In genomic region chr1:149886396-149887195, GRCh38 we compare ENCODE assay signal across 8 cellular contexts. TPM values are rescaled to one million over a fixed set of nuclear protein-coding genes. Genes with fewer than 3 reads are reported as not detected.
DNase-seq lines count a peak whose midpoint lies in the region; ATAC-seq and TF ChIP-seq lines count a peak whose summit lies in the region.

No MANE protein-coding gene starts in this region.

- H3K4me1 Mint-ChIP-seq in natural killer cell: no peaks in the 10 kb centered on the region

- ATAC-seq in natural killer cell: peak; percentile 61 to 82 (median 69)

- H3K36me3 Mint-ChIP-seq in natural killer cell: no peaks in the 10 kb centered on the region

- intact Hi-C loops in natural killer cell (cut with micrococcal nuclease): no loop called here

- no peak overlapping the region for H3K27ac Mint-ChIP-seq in natural killer cell

- TF ChIP-seq CTCF in fibroblast of pulmonary artery (IDR thresholded peaks at IDR 0.05; ENCODE audit: low read length, missing control alignments): no peak
- no peak for TF ChIP-seq CTCF in natural killer cell (IDR thresholded peaks at IDR 0.05)

- no peaks in the 10 kb centered on the region for H3K9me3 Mint-ChIP-seq in natural killer cell

- H3K27me3 Mint-ChIP-seq in natural killer cell (ENCODE audit: low read depth in 2 of 2): no peaks in the 10 kb centered on the region

- peak; percentile 100 for DNase-seq in EH (ENCODE audit: low read depth)
- peak; percentile 87 for DNase-seq in GOT3 (lab: John Stamatoyannopoulos, UW)
- DNase-seq in LHCN-M2 (ENCODE audit: low read depth): peak; percentile 99
- peak; percentile 100 for DNase-seq in RKO (ENCODE audit: low spot score)
- DNase-seq in activated T-helper 1 cell treated with anti-CD3 and anti-CD28 coated beads, Interleukin-2, amount 50 U/mL, for 16 hours (ENCODE audit: low read depth in 1 of 2, low spot score in 1 of 2): peak; percentile 56 to 73
- peak; percentile 100 for DNase-seq in fibroblast of pulmonary artery (ENCODE audit: low read depth)
- peak; percentile 78 for DNase-seq in natural killer cell
- peak; percentile 76 to 99 (median 92) for DNase-seq in stimulated activated naive CD4-positive, alpha-beta T cell (lab: John Stamatoyannopoulos, UW)

- H3K4me3 ChIP-seq in fibroblast of pulmonary artery (replicated peaks; ENCODE audit: low read depth, low read length): peak overlapping the region; percentile 73

- H3K4me3 Mint-ChIP-seq in natural killer cell: no peak overlapping the region

RNA-seq across cellular contexts. Expression of gene BOLA1, which starts 12.8 kb away (rescaled TPM):
- total RNA-seq in LHCN-M2 (2014; rRNA removed) (14.4 and 18.5 TPM in 2 replicates), natural killer cell (1 to 10 TPM; 7.0 to 8.3 (median 7.9) TPM)
- polyA plus RNA-seq in LHCN-M2 (2012): 14.1 TPM

RNA-seq across cellular contexts. Expression of gene SV2A, which starts 31.0 kb away (rescaled TPM):
- total RNA-seq in LHCN-M2 (2014; rRNA removed) (18.1 and 23.5 TPM in 2 replicates), natural killer cell (1 to 10 TPM in 2 of 3 donors, under 1 TPM in 1; 0.73 to 3.9 (median 1.3) TPM)
- polyA plus RNA-seq in LHCN-M2 (2012): 20.3 TPM

RNA-seq across cellular contexts. Expression of gene SF3B4, which starts 41.0 kb away (rescaled TPM):
- total RNA-seq in LHCN-M2 (2014; rRNA removed) (25.4 and 28.9 TPM in 2 replicates), natural killer cell (10 to 100 TPM; 67.3 to 73.7 (median 68.5) TPM)
- 85.2 TPM for polyA plus RNA-seq in LHCN-M2 (2012)

RNA-seq across cellular contexts. Expression of gene MTMR11, which starts 50.1 kb away (rescaled TPM):
- total RNA-seq in LHCN-M2 (2014; rRNA removed) (6.0 and 7.6 TPM in 2 replicates), natural killer cell (1 to 10 TPM; 1.8 to 3.0 (median 2.9) TPM)
- polyA plus RNA-seq in LHCN-M2 (2012): 8.3 TPM

Comparison
In these comparisons a context has a peak if more than half of its experiments do, and no peak if none do; other contexts are left out.
1. Peak in every context shown above with its lines: DNase-seq, ATAC-seq and H3K4me3 ChIP-seq.